In genomic region chr5:61731946-61732314, GRCh38 we compare ENCODE assay signal across 20 cellular contexts.
A peak's percentile ranks its signal among the peaks of the same experiment; 100 is the strongest.
DNase-seq lines count a peak whose midpoint lies in the region; ATAC-seq and TF ChIP-seq lines count a peak whose summit lies in the region.
"Had no signal": no experiment of that assay in that cellular context is flagged by ENCODE, and none has a peak within 500 bp of the region (broad histone marks: within the 10 kb centered on the region; RNA-seq: fewer than 3 reads in every experiment).

No MANE protein-coding gene starts in this region.

- no peak for TF ChIP-seq EP300 in esophagus muscularis mucosa (IDR thresholded peaks at IDR 0.05)

- no peaks in the 10 kb centered on the region for H3K9me3 Mint-ChIP-seq in WTC11
- H3K9me3 Mint-ChIP-seq in nephron: no peaks in the 10 kb centered on the region
- H3K9me3 Mint-ChIP-seq in activated T-cell treated with anti-CD3 and anti-CD28 coated beads, Interleukin-2, amount 50 U/mL, for 4 hours: no peaks in the 10 kb centered on the region
- H3K9me3 Mint-ChIP-seq: activated T-helper 2 cell treated with anti-CD3 and anti-CD28 coated beads, Interferon-gamma antibody, Interleukin-2, Interleukin-4, amounts not matched to agents 10 μg/mL and 5 μg/mL and 100 μg/mL, durations not matched to agents 14 hours and 24 hours and 36 hours had no signal

- in situ Hi-C loops in gastrocnemius medialis (cut with MboI; ENCODE audit: low sequenced_read_pairs in 4 of 4): no loop called here

- H3K4me3 Mint-ChIP-seq in WTC11: peak overlapping the region; percentile 54
- peak overlapping the region; percentile 26 to 63 (median 50) for H3K4me3 Mint-ChIP-seq in nephron
- H3K4me3 Mint-ChIP-seq in activated T-cell treated with anti-CD3 and anti-CD28 coated beads, Interleukin-2, amount 50 U/mL, for 4 hours: no peak overlapping the region
- H3K4me3 Mint-ChIP-seq: natural killer cell had no signal

- WGBS in esophagus muscularis mucosa: 38% methylated on average over 5 of the region's 5 CpGs

- H3K27me3 ChIP-seq in esophagus muscularis mucosa: no peaks in the 10 kb centered on the region
- H3K27me3 ChIP-seq in gastrocnemius medialis: no peaks in the 10 kb centered on the region

- peak overlapping the region in 3 of 4 donors; percentile 20 to 54 (median 51) for H3K27ac ChIP-seq in esophagus muscularis mucosa (replicated peaks in 1 of 4)
- H3K27ac ChIP-seq in gastrocnemius medialis: no peak overlapping the region
- H3K27ac ChIP-seq: cardiac muscle cell, esophagus squamous epithelium, tibial artery had no signal

- H3K9me3 ChIP-seq in esophagus muscularis mucosa (no peaks in the 10 kb centered on the region), gastrocnemius medialis (no peaks in the 10 kb centered on the region)
- H3K9me3 ChIP-seq: esophagus squamous epithelium, tibial artery had no signal

- H3K4me3 ChIP-seq in esophagus muscularis mucosa: peak overlapping the region; percentile 39 to 53 (median 47)
- H3K4me3 ChIP-seq in gastrocnemius medialis: no peak overlapping the region
- H3K4me3 ChIP-seq: cardiac muscle cell, tibial artery had no signal

- H3K36me3 ChIP-seq in esophagus muscularis mucosa (no peaks in the 10 kb centered on the region), gastrocnemius medialis (no peaks in the 10 kb centered on the region)
- H3K36me3 ChIP-seq: cardiac muscle cell, esophagus squamous epithelium, tibial artery had no signal

- no peak for TF ChIP-seq POLR2A in esophagus muscularis mucosa (IDR thresholded peaks at IDR 0.05; ENCODE audit: low read depth)
- TF ChIP-seq POLR2A in gastrocnemius medialis (IDR thresholded peaks at IDR 0.05): no peak

- H3K27ac Mint-ChIP-seq in WTC11 (no peak overlapping the region), nephron (peak overlapping the region; percentile 68 to 92 (median 81))
- H3K27ac Mint-ChIP-seq: activated T-helper 2 cell treated with anti-CD3 and anti-CD28 coated beads, Interferon-gamma antibody, Interleukin-2, Interleukin-4, amounts not matched to agents 10 μg/mL and 5 μg/mL and 100 μg/mL, durations not matched to agents 14 hours and 24 hours and 36 hours; natural killer cell had no signal

- intact Hi-C loops in esophagus muscularis mucosa (cut with DNase I) (no loop called here), gastrocnemius medialis (cut with DNase I; ENCODE audit: low total_unique reads) (no loop called here)

- H3K36me3 Mint-ChIP-seq in WTC11 (no peaks in the 10 kb centered on the region), nephron (ENCODE audit: low read depth) (no peaks in the 10 kb centered on the region)
- H3K36me3 Mint-ChIP-seq in activated T-cell treated with anti-CD3 and anti-CD28 coated beads, Interleukin-2, amount 50 U/mL, for 4 hours (ENCODE audit: insufficient read depth): no peaks in the 10 kb centered on the region
- H3K36me3 Mint-ChIP-seq: natural killer cell had no signal

- POLR2A ChIA-PET in WTC11 (lab: Charles Lee): no interaction called here

- H3K4me1 Mint-ChIP-seq in WTC11 (peaks cover 58% of the 10 kb centered on the region), nephron (peaks cover 43% of the 10 kb centered on the region)
- H3K4me1 Mint-ChIP-seq in activated T-cell treated with anti-CD3 and anti-CD28 coated beads, Interleukin-2, amount 50 U/mL, for 4 hours (ENCODE audit: low read depth): no peaks in the 10 kb centered on the region
- H3K4me1 Mint-ChIP-seq: natural killer cell had no signal

- TF ChIP-seq CTCF in WTC11 (IDR thresholded peaks at IDR 0.05): no peak
- no peak for TF ChIP-seq CTCF in esophagus muscularis mucosa (IDR thresholded peaks at IDR 0.05)
- TF ChIP-seq CTCF in nephron (IDR thresholded peaks at IDR 0.05; ENCODE audit: unreplicated experiment in 3 of 3): no peak
- no peak for TF ChIP-seq CTCF in gastrocnemius medialis (IDR thresholded peaks at IDR 0.05 in 4 of 5, conservative IDR thresholded peaks at IDR 0.05 in 1 of 5)

- H3K4me1 ChIP-seq in esophagus muscularis mucosa (peaks cover 0 to 17% (median 16%) of the 10 kb centered on the region in 4 donors), gastrocnemius medialis (no peaks in the 10 kb centered on the region)
- H3K4me1 ChIP-seq: esophagus squamous epithelium, tibial artery had no signal

- DNase-seq in WTC11 (ENCODE audit: low spot score) (no peak), esophagus muscularis mucosa (ENCODE audit: extremely low spot score) (peak; percentile 42), superior temporal gyrus (ENCODE audit: extremely low spot score) (peak; percentile 58), gastrocnemius medialis (no peak)
- no peak for DNase-seq in activated T-cell treated with anti-CD3 and anti-CD28 coated beads, Interleukin-2, amount 50 U/mL, for 4 hours
- DNase-seq: AML-193; COR-L47; effector CD4-positive, alpha-beta T cell; esophagus squamous epithelium; mammary epithelial cell; natural killer cell; NCI-H2081; NCI-H446 treated with DMSO at 0.1 percent for 48 hours; RPMI8226; SW 1271; tibial artery had no signal

- peaks cover 20% of the 10 kb centered on the region for H3K27me3 Mint-ChIP-seq in WTC11 (ENCODE audit: low read depth)
- H3K27me3 Mint-ChIP-seq in nephron (ENCODE audit: low read depth): peaks cover 6% of the 10 kb centered on the region
- peaks cover 7% of the 10 kb centered on the region for H3K27me3 Mint-ChIP-seq in activated T-cell treated with anti-CD3 and anti-CD28 coated beads, Interleukin-2, amount 50 U/mL, for 4 hours (ENCODE audit: low read depth)

- ATAC-seq in WTC11 (peak; percentile 6; the same call in 1 of the 2 replicates), gastrocnemius medialis (no peak), HG02571 (IDR thresholded peaks at IDR 0.05; ENCODE audit: unreplicated experiment) (no peak)
- ATAC-seq in activated T-cell treated with anti-CD3 and anti-CD28 coated beads, Interleukin-2, amount 50 U/mL, for 4 hours: no peak
- ATAC-seq: natural killer cell had no signal

- CTCF ChIA-PET in WTC11 (lab: Charles Lee): interaction anchor here (1.0 to 1.7 kb wide), 2 partner anchors 36 to 73 kb away, joined by 4 to 5 read pairs; no protein-coding TSS in a partner anchor

TF ChIP-seq in WTC11, 78 proteins besides CTCF, POLR2A, EP300 and RAD21 (continues in another document):
- TF ChIP-seq, protein P1, sequence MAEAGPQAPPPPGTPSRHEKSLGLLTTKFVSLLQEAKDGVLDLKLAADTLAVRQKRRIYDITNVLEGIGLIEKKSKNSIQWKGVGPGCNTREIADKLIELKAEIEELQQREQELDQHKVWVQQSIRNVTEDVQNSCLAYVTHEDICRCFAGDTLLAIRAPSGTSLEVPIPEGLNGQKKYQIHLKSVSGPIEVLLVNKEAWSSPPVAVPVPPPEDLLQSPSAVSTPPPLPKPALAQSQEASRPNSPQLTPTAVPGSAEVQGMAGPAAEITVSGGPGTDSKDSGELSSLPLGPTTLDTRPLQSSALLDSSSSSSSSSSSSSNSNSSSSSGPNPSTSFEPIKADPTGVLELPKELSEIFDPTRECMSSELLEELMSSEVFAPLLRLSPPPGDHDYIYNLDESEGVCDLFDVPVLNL (CRISPR knock-in tag; IDR thresholded peaks at IDR 0.05; ENCODE audit: borderline replicate concordance, low read depth): no peak
- TF ChIP-seq E2F1 (CRISPR knock-in tag; IDR thresholded peaks at IDR 0.05) (no peak), USF1 (CRISPR knock-in tag; IDR thresholded peaks at IDR 0.05) (no peak), FOXK1 (CRISPR knock-in tag; IDR thresholded peaks at IDR 0.05) (no peak), ETV6 (CRISPR knock-in tag; IDR thresholded peaks at IDR 0.05) (no peak), ZNF138 (CRISPR knock-in tag; conservative IDR thresholded peaks at IDR 0.05) (no peak)
- TF ChIP-seq, protein P2, sequence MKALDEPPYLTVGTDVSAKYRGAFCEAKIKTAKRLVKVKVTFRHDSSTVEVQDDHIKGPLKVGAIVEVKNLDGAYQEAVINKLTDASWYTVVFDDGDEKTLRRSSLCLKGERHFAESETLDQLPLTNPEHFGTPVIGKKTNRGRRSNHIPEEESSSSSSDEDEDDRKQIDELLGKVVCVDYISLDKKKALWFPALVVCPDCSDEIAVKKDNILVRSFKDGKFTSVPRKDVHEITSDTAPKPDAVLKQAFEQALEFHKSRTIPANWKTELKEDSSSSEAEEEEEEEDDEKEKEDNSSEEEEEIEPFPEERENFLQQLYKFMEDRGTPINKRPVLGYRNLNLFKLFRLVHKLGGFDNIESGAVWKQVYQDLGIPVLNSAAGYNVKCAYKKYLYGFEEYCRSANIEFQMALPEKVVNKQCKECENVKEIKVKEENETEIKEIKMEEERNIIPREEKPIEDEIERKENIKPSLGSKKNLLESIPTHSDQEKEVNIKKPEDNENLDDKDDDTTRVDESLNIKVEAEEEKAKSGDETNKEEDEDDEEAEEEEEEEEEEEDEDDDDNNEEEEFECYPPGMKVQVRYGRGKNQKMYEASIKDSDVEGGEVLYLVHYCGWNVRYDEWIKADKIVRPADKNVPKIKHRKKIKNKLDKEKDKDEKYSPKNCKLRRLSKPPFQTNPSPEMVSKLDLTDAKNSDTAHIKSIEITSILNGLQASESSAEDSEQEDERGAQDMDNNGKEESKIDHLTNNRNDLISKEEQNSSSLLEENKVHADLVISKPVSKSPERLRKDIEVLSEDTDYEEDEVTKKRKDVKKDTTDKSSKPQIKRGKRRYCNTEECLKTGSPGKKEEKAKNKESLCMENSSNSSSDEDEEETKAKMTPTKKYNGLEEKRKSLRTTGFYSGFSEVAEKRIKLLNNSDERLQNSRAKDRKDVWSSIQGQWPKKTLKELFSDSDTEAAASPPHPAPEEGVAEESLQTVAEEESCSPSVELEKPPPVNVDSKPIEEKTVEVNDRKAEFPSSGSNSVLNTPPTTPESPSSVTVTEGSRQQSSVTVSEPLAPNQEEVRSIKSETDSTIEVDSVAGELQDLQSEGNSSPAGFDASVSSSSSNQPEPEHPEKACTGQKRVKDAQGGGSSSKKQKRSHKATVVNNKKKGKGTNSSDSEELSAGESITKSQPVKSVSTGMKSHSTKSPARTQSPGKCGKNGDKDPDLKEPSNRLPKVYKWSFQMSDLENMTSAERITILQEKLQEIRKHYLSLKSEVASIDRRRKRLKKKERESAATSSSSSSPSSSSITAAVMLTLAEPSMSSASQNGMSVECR (CRISPR knock-in tag; IDR thresholded peaks at IDR 0.05; ENCODE audit: borderline replicate concordance): no peak

Comparison
In these comparisons a context has a peak if more than half of its experiments do, and no peak if none do; other contexts are left out.
1. DNase-seq: peak in esophagus muscularis mucosa (single experiment) and superior temporal gyrus (single experiment); none in WTC11 (single experiment), activated T-cell treated with anti-CD3 and anti-CD28 coated beads, Interleukin-2, amount 50 U/mL, for 4 hours (single experiment) and gastrocnemius medialis (0 of 2).
2. H3K27ac ChIP-seq: peak in esophagus muscularis mucosa (3 of 4); none in gastrocnemius medialis (0 of 4).
3. H3K4me3 ChIP-seq: peak in esophagus muscularis mucosa (4 of 4); none in gastrocnemius medialis (0 of 4).